ENCODE assay signal across 8 cellular contexts in genomic region chr19:39792999-39793546, GRCh38. TPM values are rescaled to one million over a fixed set of nuclear protein-coding genes. Genes with fewer than 3 reads are reported as not detected.
A peak's percentile ranks its signal among the peaks of the same experiment; 100 is the strongest.
DNase-seq lines count a peak whose midpoint lies in the region; ATAC-seq, FAIRE-seq and TF ChIP-seq lines count a peak whose summit lies in the region.

No MANE protein-coding gene starts in this region.

- no peak overlapping the region for H3K9ac ChIP-seq in muscle layer of colon (ENCODE audit: low read length)

- H3K4me3 ChIP-seq in OCI-LY7 (ENCODE audit: low read depth, low read length, poor library complexity, severe bottlenecking) (peak overlapping the region; percentile 66), muscle layer of colon (ENCODE audit: low read depth in 1 of 2, low read length in 2 of 2) (peak overlapping the region; percentile 11 to 63)

- no peaks in the 10 kb centered on the region for H3K9me2 ChIP-seq in OCI-LY7 (ENCODE audit: insufficient read depth, low read length)

- intact Hi-C loops in OCI-LY7 (cut with micrococcal nuclease; ENCODE audit: unreplicated experiment), result loop anchor here (1.0 to 2.0 kb wide), 2 partner anchors 51 to 178 kb away; partner anchors contain the start of gene PSMC4

- no peaks in the 10 kb centered on the region for H3K27me3 ChIP-seq in muscle layer of colon (ENCODE audit: control insufficient read depth in 1 of 2, insufficient read depth in 2 of 2, low read length in 2 of 2)

- H3K36me3 ChIP-seq in OCI-LY7 (ENCODE audit: insufficient read depth, low read length), result no peaks in the 10 kb centered on the region
- H3K36me3 ChIP-seq in muscle layer of colon (ENCODE audit: insufficient read depth, low read length), result no peaks in the 10 kb centered on the region

- peak overlapping the region; percentile 70 for H3K4me2 ChIP-seq in OCI-LY7 (ENCODE audit: low read length)

- CTCF ChIA-PET in OCI-LY7 (lab: Charles Lee; ENCODE audit: unreplicated experiment), result interaction anchor here (1.4 to 1.5 kb wide), 2 partner anchors 40 to 52 kb away, joined by 4 to 7 read pairs; no protein-coding TSS in a partner anchor

- DNase-seq in HuH-7 (ENCODE audit: low spot score) (peak; percentile 76), OCI-LY7 (ENCODE audit: low spot score) (peak; percentile 85)
- DNase-seq in activated T-cell treated with anti-CD3 and anti-CD28 coated beads, Interleukin-2, amount 50 U/mL, for 1 hour, result peak; percentile 80
- peak; percentile 36 to 57 for DNase-seq in stimulated activated CD8-positive, alpha-beta memory T cell treated with anti-CD3 and anti-CD28 coated beads, Interleukin-4, amount 100 ng/mL, for 1 hour (ENCODE audit: low read depth in 2 of 2, low spot score in 1 of 2)

- no peaks in the 10 kb centered on the region for H4K20me1 ChIP-seq in OCI-LY7 (ENCODE audit: insufficient read depth, low read length)

- FAIRE-seq in A204.1 (lab: Jason Lieb, UNC), result peak; percentile 88

- peaks cover 4% of the 10 kb centered on the region for H3K4me1 ChIP-seq in OCI-LY7 (ENCODE audit: insufficient read depth, low read length, poor library complexity, severe bottlenecking)
- H3K4me1 ChIP-seq in muscle layer of colon (ENCODE audit: insufficient read depth, low read length), result no peaks in the 10 kb centered on the region

- POLR2A ChIA-PET in OCI-LY7 (lab: Charles Lee), result interaction anchor here (0.7 to 1.4 kb wide), 4 partner anchors 18 to 762 kb away, joined by 3 to 4 read pairs (median 3); partner anchors contain the start of gene PSMC4

- no peaks in the 10 kb centered on the region for H3K79me2 ChIP-seq in OCI-LY7 (ENCODE audit: insufficient read depth, low read depth, low read length)

- peak; percentile 98 for TF ChIP-seq CTCF in OCI-LY7 (conservative IDR thresholded peaks at IDR 0.05; ENCODE audit: low read length)

- ATAC-seq in GM18867 (IDR thresholded peaks at IDR 0.05; ENCODE audit: unreplicated experiment) (peak; percentile 76), esophagus mucosa (peak; percentile 72)

- peaks cover 7% of the 10 kb centered on the region for H3K9me3 ChIP-seq in OCI-LY7 (ENCODE audit: low read length)
- H3K9me3 ChIP-seq in muscle layer of colon (ENCODE audit: low read length), result no peaks in the 10 kb centered on the region

- H2AFZ ChIP-seq in OCI-LY7 (ENCODE audit: low read length), result peak overlapping the region; percentile 64

- no peak overlapping the region for H3K27ac ChIP-seq in OCI-LY7 (ENCODE audit: low read depth, low read length, poor library complexity, severe bottlenecking)
- H3K27ac ChIP-seq in muscle layer of colon (ENCODE audit: low read depth, low read length), result no peak overlapping the region

- BruUV-seq in OCI-LY7 (replicated peaks; lab: Mats Ljungman, UMichigan), result no TSS peak

RNA-seq across cellular contexts. Expression of gene LEUTX, which starts 14.4 kb away (rescaled TPM):
- total RNA-seq in OCI-LY7 (2014; rRNA removed; shearing (Covaris generic)), result not detected in 2 replicates
- total RNA-seq in OCI-LY7 (2022) (not detected in 2 replicates), esophagus mucosa (not detected)

RNA-seq across cellular contexts. Expression of gene DYRK1B, which starts 40.9 kb away (rescaled TPM):
- total RNA-seq in OCI-LY7 (2014; rRNA removed; shearing (Covaris generic)), result 2.0 and 3.0 TPM in 2 replicates
- total RNA-seq in OCI-LY7 (2022) (7.4 and 9.2 TPM in 2 replicates), esophagus mucosa (10.1 TPM)

RNA-seq across cellular contexts. Expression of gene FBL, which starts 53.1 kb away (rescaled TPM):
- 305 and 336 TPM in 2 replicates for total RNA-seq in OCI-LY7 (2014; rRNA removed; shearing (Covaris generic))
- total RNA-seq in OCI-LY7 (2022) (365 and 376 TPM in 2 replicates), esophagus mucosa (294 TPM)

RNA-seq across cellular contexts. Expression of gene CLC, which starts 55.2 kb away (rescaled TPM):
- total RNA-seq in OCI-LY7 (2014; rRNA removed; shearing (Covaris generic)), result not detected in 2 replicates
- total RNA-seq in OCI-LY7 (2022) (not detected in 2 replicates), esophagus mucosa (not detected)
